In genomic region chr10:66390926-66391325, GRCh38 we compare ENCODE assay signal across 28 cellular contexts.
"Had no signal": no experiment of that assay in that cellular context is flagged by ENCODE, and none has a peak within 500 bp of the region (broad histone marks: within the 10 kb centered on the region; RNA-seq: fewer than 3 reads in every experiment).

No MANE protein-coding gene starts in this region.

- H3K4me1 ChIP-seq: colonic mucosa, esophagus muscularis mucosa, esophagus squamous epithelium, foreskin keratinocyte, gastrocnemius medialis, gastroesophageal sphincter, heart left ventricle, heart right ventricle had no signal

- FAIRE-seq: colon, endometrium, endothelial cell of umbilical vein, frontal cortex had no signal

- H3K27ac ChIP-seq: colonic mucosa, coronary artery, dorsolateral prefrontal cortex, epithelial cell of prostate, esophagus muscularis mucosa, esophagus squamous epithelium, foreskin keratinocyte, gastrocnemius medialis, gastroesophageal sphincter, heart left ventricle, heart right ventricle had no signal

- ATAC-seq: effector memory CD8-positive, alpha-beta T cell; esophagus mucosa; foreskin keratinocyte; gastrocnemius medialis; gastroesophageal sphincter; heart left ventricle; heart right ventricle had no signal

- H3K27me3 ChIP-seq: colonic mucosa, dorsolateral prefrontal cortex, esophagus muscularis mucosa, esophagus squamous epithelium, foreskin keratinocyte, gastrocnemius medialis, gastroesophageal sphincter, heart left ventricle, heart right ventricle had no signal

- H3K4me3 ChIP-seq: colonic mucosa, coronary artery, dorsolateral prefrontal cortex, esophagus muscularis mucosa, esophagus squamous epithelium, gastrocnemius medialis, gastroesophageal sphincter, heart left ventricle, heart right ventricle had no signal

- H3K36me3 ChIP-seq: colonic mucosa, esophagus muscularis mucosa, esophagus squamous epithelium, gastrocnemius medialis, gastroesophageal sphincter, heart left ventricle, heart right ventricle had no signal

- H3K9me3 ChIP-seq: colonic mucosa, gastrocnemius medialis, gastroesophageal sphincter had no signal

- DNase-seq: colonic mucosa; cortex of kidney; dermis blood vessel endothelial cell; dorsolateral prefrontal cortex; effector CD4-positive, alpha-beta T cell; effector CD8-positive, alpha-beta T cell; effector memory CD4-positive, alpha-beta T cell; effector memory CD8-positive, alpha-beta T cell; endodermal cell; erythroblast; esophagus squamous epithelium; foreskin fibroblast; foreskin keratinocyte; foreskin melanocyte; gastrocnemius medialis; glutamatergic neuron; head of caudate nucleus; heart left ventricle; heart right ventricle had no signal
